8 cellular contexts compared by ENCODE assay signal in the genomic region with DNA sequence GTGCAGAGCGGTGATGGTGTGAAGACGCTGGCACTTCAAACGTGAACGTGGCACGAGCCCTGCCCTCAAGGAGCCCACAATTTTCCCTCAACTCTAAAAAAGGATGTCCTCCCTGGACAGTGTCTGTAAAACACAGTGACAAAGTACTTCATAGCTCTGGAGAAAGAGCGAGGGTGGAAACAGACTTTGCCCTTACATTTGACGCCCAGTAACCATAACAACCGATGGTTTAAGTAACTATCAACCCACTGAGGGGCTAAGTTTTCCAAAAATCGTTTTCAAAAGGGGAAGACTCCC. TPM values are rescaled to one million over a fixed set of nuclear protein-coding genes. Genes with fewer than 3 reads are reported as not detected.
DNase-seq lines count a peak whose midpoint lies in the region; ATAC-seq and TF ChIP-seq lines count a peak whose summit lies in the region.

No MANE protein-coding gene starts in this region.

- H3K36me3 ChIP-seq in HUES48 (ENCODE audit: control insufficient read depth, insufficient read depth, low read length) (no peaks in the 10 kb centered on the region), lower lobe of right lung (no peaks in the 10 kb centered on the region), aorta (ENCODE audit: control insufficient read depth in 1 of 2, insufficient read depth in 2 of 2, low read length in 1 of 2) (no peaks in the 10 kb centered on the region)

- no peaks in the 10 kb centered on the region for H3K9me3 Mint-ChIP-seq in MCF 10A (ENCODE audit: unreplicated experiment)

- BruUV-seq in MCF 10A (replicated peaks; lab: Mats Ljungman, UMichigan), result TSS peak; percentile 35

- ATAC-seq in lower lobe of right lung (peak in 1 of 2 donors; percentile 6), aorta (ENCODE audit: low FRiP score) (no peak)

- CTCF ChIA-PET in AG04449 (lab: Yijun Ruan, JAX) (interaction anchor here (0.9 to 2.4 kb wide), 4 partner anchors 9 to 20 kb away, joined by 3 to 10 read pairs (median 3); no protein-coding TSS in a partner anchor), MCF 10A (lab: Yijun Ruan, JAX) (interaction anchor here (1.0 kb wide), 1 partner anchor 23 kb away, joined by 3 read pairs; no protein-coding TSS in a partner anchor)

- 11 to 12% methylated on average over 9 of the region's 9 CpGs for WGBS in aorta, 2 donors

- intact Hi-C loops in MCF 10A (cut with micrococcal nuclease) (loop anchor here (5.0 kb wide), 2 partner anchors 45 to 65 kb away; no protein-coding TSS in a partner anchor), lower lobe of right lung (cut with DNase I) (no loop called here), aorta (cut with DNase I) (loop anchor here (2.0 to 10.0 kb wide), 4 partner anchors 85 to 115 kb away; no protein-coding TSS in a partner anchor)

- H3K4me3 ChIP-seq in AG04449 (ENCODE audit: low read depth, low read length) (peak overlapping the region; percentile 79), HUES48 (ENCODE audit: low read depth, low read length) (peak overlapping the region; percentile 86), lower lobe of right lung (peak overlapping the region; percentile 91), aorta (ENCODE audit: low read length in 2 of 2) (peak overlapping the region; percentile 82 to 92)

- H3K4me1 ChIP-seq in HUES48 (ENCODE audit: control insufficient read depth, insufficient read depth, low read length) (peaks cover 10% of the 10 kb centered on the region), lower lobe of right lung (peaks cover 25% of the 10 kb centered on the region), aorta (ENCODE audit: control insufficient read depth in 1 of 2, insufficient read depth in 2 of 2, low read length in 2 of 2) (peaks cover 0 to 3% of the 10 kb centered on the region in 2 donors)

- peaks cover 14% of the 10 kb centered on the region for H3K27me3 ChIP-seq in HUES48 (ENCODE audit: control insufficient read depth, insufficient read depth, low read length)
- H3K27me3 ChIP-seq in lower lobe of right lung (ENCODE audit: low read depth), result no peaks in the 10 kb centered on the region
- H3K27me3 ChIP-seq in aorta (ENCODE audit: control insufficient read depth in 1 of 2, insufficient read depth in 2 of 2, low read length in 1 of 2), result no peaks in the 10 kb centered on the region

- H3K36me3 Mint-ChIP-seq in MCF 10A (ENCODE audit: insufficient read depth, unreplicated experiment), result peaks cover 5% of the 10 kb centered on the region

- peak overlapping the region; percentile 56; the same call in 1 of the 2 replicates for H3K9ac ChIP-seq in HUES48 (ENCODE audit: low read depth, low read length)

- POLR2A ChIA-PET in AG04449 (lab: Yijun Ruan, JAX), result interaction anchor here (2.5 kb wide), 1 partner anchor 116 kb away, joined by 29 read pairs; no protein-coding TSS in a partner anchor
- POLR2A ChIA-PET in MCF 10A (lab: Yijun Ruan, JAX), result interaction anchor here (0.6 to 3.4 kb wide), 20 partner anchors 9 to 135 kb away, joined by 3 to 74 read pairs (median 4); no protein-coding TSS in a partner anchor

- peak overlapping the region; percentile 20 for H3K27ac Mint-ChIP-seq in MCF 10A (ENCODE audit: low read depth, unreplicated experiment)

- DNase-seq in AG04449 (ENCODE audit: low read depth, low spot score), result no peak
- no peak for DNase-seq in MCF 10A (ENCODE audit: unreplicated experiment)
- DNase-seq in lower lobe of right lung, result no peak
- DNase-seq in aorta, result no peak
- no peak for DNase-seq in NCI-H446 treated with DMSO at 0.1 percent for 48 hours (lab: John Stamatoyannopoulos, UW)
- no peak for DNase-seq in activated CD8-positive, alpha-beta memory T cell treated with anti-CD3 and anti-CD28 coated beads, Interleukin-2, amount 50 U/mL, for 4 hours
- DNase-seq in NCI-H2029 (lab: John Stamatoyannopoulos, UW), result no peak

- no peaks in the 10 kb centered on the region for H3K9me3 ChIP-seq in HUES48 (ENCODE audit: control insufficient read depth, insufficient read depth, low read length)
- no peaks in the 10 kb centered on the region for H3K9me3 ChIP-seq in lower lobe of right lung
- H3K9me3 ChIP-seq in aorta (ENCODE audit: control insufficient read depth, low read length), result no peaks in the 10 kb centered on the region

- TF ChIP-seq CTCF in AG04449 (IDR thresholded peaks at IDR 0.05; ENCODE audit: insufficient read depth, low read length, missing control alignments) (no peak), MCF 10A (IDR thresholded peaks at IDR 0.05; ENCODE audit: unreplicated experiment) (no peak), lower lobe of right lung (IDR thresholded peaks at IDR 0.05) (no peak)

- H3K27me3 Mint-ChIP-seq in MCF 10A (ENCODE audit: insufficient read depth, unreplicated experiment), result no peaks in the 10 kb centered on the region

- no peak overlapping the region for H3K27ac ChIP-seq in HUES48 (ENCODE audit: low read depth, low read length)
- H3K27ac ChIP-seq in lower lobe of right lung, result peak overlapping the region; percentile 87
- peak overlapping the region in 1 of 2 donors; percentile 76 for H3K27ac ChIP-seq in aorta (ENCODE audit: low read depth in 1 of 2, low read length in 2 of 2)

- peaks cover 30% of the 10 kb centered on the region for H3K4me1 Mint-ChIP-seq in MCF 10A (ENCODE audit: insufficient read depth, unreplicated experiment)

- peak overlapping the region; percentile 84 for H3K4me3 Mint-ChIP-seq in MCF 10A (ENCODE audit: unreplicated experiment)

RNA-seq across cellular contexts. Expression of a gene that starts 1.0 kb away (rescaled TPM):
- 33.7 and 42.2 TPM in 2 replicates for total RNA-seq in MCF 10A (2022)
- 41.3 TPM for total RNA-seq in lower lobe of right lung
- total RNA-seq in aorta, result 10 to 100 TPM; 26.6 to 29.4 TPM
- 10 to 100 TPM; 10.9 to 21.8 TPM for polyA plus RNA-seq in aorta
